ENCODE assay signal across 9 cellular contexts in the genomic region with DNA sequence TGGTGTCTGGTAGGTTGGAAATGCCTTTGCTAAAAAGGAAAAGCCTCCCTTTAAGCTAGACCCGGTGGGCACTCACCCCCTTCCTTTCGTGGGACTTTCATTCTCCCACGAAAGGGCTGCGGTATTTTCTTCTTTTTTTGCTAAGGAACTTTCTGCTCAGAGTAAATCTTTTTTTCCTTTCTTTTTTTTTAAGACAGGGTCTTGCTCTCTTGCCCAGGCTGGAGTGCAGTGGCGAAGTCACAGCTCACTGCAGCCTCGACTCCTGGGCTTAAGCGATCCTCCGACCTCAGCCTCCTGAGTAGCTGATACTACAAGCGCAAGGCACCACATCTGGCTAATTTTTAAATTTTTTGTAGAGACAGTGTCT. TPM values are rescaled to one million over a fixed set of nuclear protein-coding genes. Genes with fewer than 3 reads are reported as not detected.
DNase-seq lines count a peak whose midpoint lies in the region; ATAC-seq and TF ChIP-seq lines count a peak whose summit lies in the region.
"Had no signal": no experiment of that assay in that cellular context is flagged by ENCODE, and none has a peak within 500 bp of the region (broad histone marks: within the 10 kb centered on the region; RNA-seq: fewer than 3 reads in every experiment).

No MANE protein-coding gene starts in this region.

- H3K79me1 ChIP-seq in mesendoderm (ENCODE audit: low read length) = no peaks in the 10 kb centered on the region

- H3K36me3 Mint-ChIP-seq in activated CD4-positive, alpha-beta T cell treated with anti-CD3 and anti-CD28 coated beads, Interleukin-2, amount 10 ng/mL, durations not matched to agents 7 days and 5 days (ENCODE audit: low read depth) = peaks cover 4% of the 10 kb centered on the region
- H3K36me3 Mint-ChIP-seq in activated naive CD8-positive, alpha-beta T cell = no peaks in the 10 kb centered on the region

- H4K5ac ChIP-seq in mesendoderm (ENCODE audit: low read length) = no peak overlapping the region

- no peak overlapping the region for H2BK5ac ChIP-seq in mesendoderm (ENCODE audit: low read length)

- POLR2A ChIA-PET in activated CD4-positive, alpha-beta T cell treated with anti-CD3 and anti-CD28 coated beads, Interleukin-2, amount 10 ng/mL, durations not matched to agents 7 days and 5 days (lab: Charles Lee) = interaction anchor here (1.4 to 2.2 kb wide), 2 partner anchors 11 to 63 kb away, joined by 7 to 10 read pairs; a partner anchor contains a TSS

- H3K4me2 ChIP-seq in mesendoderm (ENCODE audit: low read length) = no peak overlapping the region

- H4K8ac ChIP-seq in mesendoderm (ENCODE audit: low read depth, low read length) = no peak overlapping the region

- H3K27ac Mint-ChIP-seq in activated CD4-positive, alpha-beta T cell treated with anti-CD3 and anti-CD28 coated beads, Interleukin-2, amount 10 ng/mL, durations not matched to agents 7 days and 5 days = peak overlapping the region; percentile 89
- peak overlapping the region; percentile 90 for H3K27ac Mint-ChIP-seq in activated naive CD8-positive, alpha-beta T cell

- ATAC-seq in left lung = no peak
- ATAC-seq in GM21576 (IDR thresholded peaks at IDR 0.05; ENCODE audit: unreplicated experiment) = no peak

- CTCF ChIA-PET in activated CD4-positive, alpha-beta T cell treated with anti-CD3 and anti-CD28 coated beads, Interleukin-2, amount 10 ng/mL, durations not matched to agents 7 days and 5 days (lab: Charles Lee) = interaction anchor here (0.6 to 7.4 kb wide), 38 partner anchors 8 to 417 kb away, joined by 3 to 76 read pairs (median 6); a partner anchor contains a TSS

- TF ChIP-seq EP300 in suprapubic skin (IDR thresholded peaks at IDR 0.05) = no peak

- no peak for DNase-seq in activated CD4-positive, alpha-beta T cell treated with anti-CD3 and anti-CD28 coated beads, Interleukin-2, amount 10 ng/mL, durations not matched to agents 7 days and 5 days
- DNase-seq in activated CD4-positive, alpha-beta T cell treated with anti-CD3 and anti-CD28 coated beads for 4 hours = no peak
- DNase-seq in left lung = no peak
- DNase-seq in suprapubic skin (ENCODE audit: low spot score in 2 of 2) = no peak
- DNase-seq in mesendoderm = no peak
- DNase-seq in central memory CD4-positive, alpha-beta T cell = no peak

- 57% methylated on average over 9 of the region's 9 CpGs for WGBS in suprapubic skin
- no CpG with 5 or more reads among the region's 9 CpGs for WGBS in mesendoderm (ENCODE audit: extremely low coverage, insufficient coverage, low lambda C conversion rate)

- TF ChIP-seq CTCF in left lung (IDR thresholded peaks at IDR 0.05) = no peak
- no peak for TF ChIP-seq CTCF in suprapubic skin (IDR thresholded peaks at IDR 0.05)

- intact Hi-C loops in left lung (cut with DNase I) = no loop called here

- peak overlapping the region; percentile 68 for H3K4me3 Mint-ChIP-seq in activated CD4-positive, alpha-beta T cell treated with anti-CD3 and anti-CD28 coated beads, Interleukin-2, amount 10 ng/mL, durations not matched to agents 7 days and 5 days
- H3K4me3 Mint-ChIP-seq in activated naive CD8-positive, alpha-beta T cell = peak overlapping the region; percentile 91

- H2AK5ac ChIP-seq in mesendoderm (ENCODE audit: low read length) = no peak overlapping the region

- H3K4me1 ChIP-seq in left lung (peaks cover 0 to 20% of the 10 kb centered on the region in 2 donors), suprapubic skin (peaks cover 17% of the 10 kb centered on the region), mesendoderm (ENCODE audit: control insufficient read depth, low read depth, low read length) (peaks cover 11% of the 10 kb centered on the region)

- no peak overlapping the region for H3K4ac ChIP-seq in mesendoderm (ENCODE audit: low read depth, low read length)

- H3K4me3 ChIP-seq in left lung (peak overlapping the region; percentile 37 to 45), suprapubic skin (peak overlapping the region; percentile 44), mesendoderm (ENCODE audit: low read length) (no peak overlapping the region)

- H3K18ac ChIP-seq in mesendoderm (ENCODE audit: low read length) = no peak overlapping the region

- no peak overlapping the region for H2BK15ac ChIP-seq in mesendoderm (replicated peaks; ENCODE audit: low read depth)

- H3K27ac ChIP-seq in left lung (peak overlapping the region in 1 of 2 donors; percentile 48), suprapubic skin (no peak overlapping the region), mesendoderm (ENCODE audit: low read depth, low read length) (no peak overlapping the region)

- H3K27me3 ChIP-seq in left lung = no peaks in the 10 kb centered on the region
- H3K27me3 ChIP-seq in suprapubic skin = no peaks in the 10 kb centered on the region
- H3K27me3 ChIP-seq in mesendoderm (ENCODE audit: insufficient read depth, low read length, poor library complexity) = no peaks in the 10 kb centered on the region

- H3K23ac ChIP-seq in mesendoderm (ENCODE audit: low read length) = no peak overlapping the region

- H3K4me1 Mint-ChIP-seq in activated CD4-positive, alpha-beta T cell treated with anti-CD3 and anti-CD28 coated beads, Interleukin-2, amount 10 ng/mL, durations not matched to agents 7 days and 5 days = peaks cover 34% of the 10 kb centered on the region
- H3K4me1 Mint-ChIP-seq in activated naive CD8-positive, alpha-beta T cell (ENCODE audit: low read depth) = peaks cover 28% of the 10 kb centered on the region

- no peak overlapping the region for H2BK120ac ChIP-seq in mesendoderm (ENCODE audit: low read depth, low read length)

- H3K36me3 ChIP-seq in left lung = peaks cover 0 to 8% of the 10 kb centered on the region in 2 donors
- no peaks in the 10 kb centered on the region for H3K36me3 ChIP-seq in suprapubic skin
- H3K36me3 ChIP-seq in mesendoderm (ENCODE audit: control insufficient read depth, insufficient read depth, low read length) = no peaks in the 10 kb centered on the region

- H3K56ac ChIP-seq in mesendoderm (ENCODE audit: low read length) = no peak overlapping the region

- H3K9me3 Mint-ChIP-seq in activated CD4-positive, alpha-beta T cell treated with anti-CD3 and anti-CD28 coated beads, Interleukin-2, amount 10 ng/mL, durations not matched to agents 7 days and 5 days = no peaks in the 10 kb centered on the region
- no peaks in the 10 kb centered on the region for H3K9me3 Mint-ChIP-seq in activated naive CD8-positive, alpha-beta T cell (ENCODE audit: low read depth)

- H3K9me3 ChIP-seq in left lung = no peaks in the 10 kb centered on the region
- no peaks in the 10 kb centered on the region for H3K9me3 ChIP-seq in suprapubic skin

- no peaks in the 10 kb centered on the region for H3K79me2 ChIP-seq in mesendoderm (ENCODE audit: control insufficient read depth, insufficient read depth, low read length)

- no peak overlapping the region for H3K9ac ChIP-seq in mesendoderm (ENCODE audit: low read length)

- no peak for TF ChIP-seq POLR2A in suprapubic skin (IDR thresholded peaks at IDR 0.05)

- H3K27me3 Mint-ChIP-seq in activated CD4-positive, alpha-beta T cell treated with anti-CD3 and anti-CD28 coated beads, Interleukin-2, amount 10 ng/mL, durations not matched to agents 7 days and 5 days = no peaks in the 10 kb centered on the region
- H3K27me3 Mint-ChIP-seq in activated naive CD8-positive, alpha-beta T cell = no peaks in the 10 kb centered on the region

RNA-seq across cellular contexts. Expression of a gene that starts 4.0 kb away (rescaled TPM):
- not detected for total RNA-seq in activated CD4-positive, alpha-beta T cell treated with anti-CD3 and anti-CD28 coated beads, Interleukin-2, amount 10 ng/mL, durations not matched to agents 7 days and 5 days
- total RNA-seq in left lung = under 1 TPM in 1 of 2 donors, not detected in 1; 0.44 TPM
- under 1 TPM in 1 of 4 donors, not detected in 3; 0.32 TPM for total RNA-seq in suprapubic skin
- polyA plus RNA-seq in mesendoderm (2013, experiment 1 of 2) = 0.07 TPM
- not detected for polyA plus RNA-seq in mesendoderm (2013, experiment 2 of 2)
- total RNA-seq: NCI-H460 had no signal

RNA-seq across cellular contexts. Expression of a gene that starts 11.1 kb away (rescaled TPM):
- 10 to 100 TPM; 23.9 to 25.6 TPM for total RNA-seq in activated CD4-positive, alpha-beta T cell treated with anti-CD3 and anti-CD28 coated beads, Interleukin-2, amount 10 ng/mL, durations not matched to agents 7 days and 5 days
- total RNA-seq in left lung (10 to 100 TPM; 44.3 to 48.8 TPM), suprapubic skin (10 to 100 TPM; 30.9 to 49.5 (median 38.7) TPM)
- 13.8 TPM for polyA plus RNA-seq in mesendoderm (2013, experiment 1 of 2)
- 13.5 TPM for polyA plus RNA-seq in mesendoderm (2013, experiment 2 of 2)

RNA-seq across cellular contexts. Expression of a gene that starts 25.9 kb away (rescaled TPM):
- total RNA-seq in activated CD4-positive, alpha-beta T cell treated with anti-CD3 and anti-CD28 coated beads, Interleukin-2, amount 10 ng/mL, durations not matched to agents 7 days and 5 days = 1 to 10 TPM; 7.5 to 8.1 TPM
- total RNA-seq in left lung (100 to 1,000 TPM; 199 to 329 TPM), suprapubic skin (100 to 1,000 TPM; 156 to 255 (median 216) TPM)
- polyA plus RNA-seq in mesendoderm (2013, experiment 1 of 2) = 33.0 TPM
- polyA plus RNA-seq in mesendoderm (2013, experiment 2 of 2) = 33.2 TPM

RNA-seq across cellular contexts. Expression of a gene that starts 34.0 kb away (rescaled TPM):
- total RNA-seq in activated CD4-positive, alpha-beta T cell treated with anti-CD3 and anti-CD28 coated beads, Interleukin-2, amount 10 ng/mL, durations not matched to agents 7 days and 5 days = 10 to 100 TPM in 1 of 2 experiments, 1 to 10 TPM in 1; 9.0 to 10.5 TPM
- total RNA-seq in left lung (10 to 100 TPM; 53.1 to 66.4 TPM), suprapubic skin (10 to 100 TPM; 42.4 to 72.3 (median 49.7) TPM)
- 17.5 TPM for polyA plus RNA-seq in mesendoderm (2013, experiment 1 of 2)
- 18.6 TPM for polyA plus RNA-seq in mesendoderm (2013, experiment 2 of 2)

RNA-seq across cellular contexts. Expression of a gene that starts 41.9 kb away (rescaled TPM):
- 10 to 100 TPM; 66.3 to 77.9 TPM for total RNA-seq in activated CD4-positive, alpha-beta T cell treated with anti-CD3 and anti-CD28 coated beads, Interleukin-2, amount 10 ng/mL, durations not matched to agents 7 days and 5 days
- total RNA-seq in left lung (10 to 100 TPM; 85.7 to 90.9 TPM), suprapubic skin (10 to 100 TPM; 44.6 to 77.8 (median 51.8) TPM)
- polyA plus RNA-seq in mesendoderm (2013, experiment 1 of 2) = 67.2 TPM
- polyA plus RNA-seq in mesendoderm (2013, experiment 2 of 2) = 65.0 TPM

Comparison
In these comparisons a context has a peak if more than half of its experiments do, and no peak if none do; other contexts are left out.
1. RNA of a gene that starts 25.9 kb away (total RNA-seq): 199 to 329 TPM in left lung and 156 to 255 TPM in suprapubic skin; 7.5 to 8.1 TPM in activated CD4-positive, alpha-beta T cell treated with anti-CD3 and anti-CD28 coated beads, Interleukin-2, amount 10 ng/mL, durations not matched to agents 7 days and 5 days; every median in the first group is over 10 times any median in the second.